15 cellular contexts compared by ENCODE assay signal in genomic region chr10:128843972-128844371, GRCh38.
DNase-seq lines count a peak whose midpoint lies in the region; ATAC-seq and TF ChIP-seq lines count a peak whose summit lies in the region.
"Had no signal": no experiment of that assay in that cellular context is flagged by ENCODE, and none has a peak within 500 bp of the region (broad histone marks: within the 10 kb centered on the region; RNA-seq: fewer than 3 reads in every experiment).

No MANE protein-coding gene starts in this region.

- H3K27ac Mint-ChIP-seq in endodermal cell (no peak overlapping the region), type B pancreatic cell (no peak overlapping the region)
- H3K27ac Mint-ChIP-seq in naive thymus-derived CD8-positive, alpha-beta T cell = no peak overlapping the region
- H3K27ac Mint-ChIP-seq: activated CD8-positive, alpha-beta T cell treated with anti-CD3 and anti-CD28 coated beads, Interleukin-2, amount 10 ng/mL, durations not matched to agents 7 days and 5 days had no signal

- no peaks in the 10 kb centered on the region for H3K27me3 ChIP-seq in cardiac muscle cell
- no peaks in the 10 kb centered on the region for H3K27me3 ChIP-seq in heart left ventricle
- no peaks in the 10 kb centered on the region for H3K27me3 ChIP-seq in endodermal cell (ENCODE audit: control insufficient read depth, insufficient read depth, low read length, poor library complexity, severe bottlenecking)
- H3K27me3 ChIP-seq: ascending aorta had no signal

- H3K9me3 ChIP-seq in cardiac muscle cell (ENCODE audit: low read depth) = no peaks in the 10 kb centered on the region
- H3K9me3 ChIP-seq in heart left ventricle = no peaks in the 10 kb centered on the region
- H3K9me3 ChIP-seq in endodermal cell (ENCODE audit: control insufficient read depth, low read length) = no peaks in the 10 kb centered on the region
- H3K9me3 ChIP-seq: ascending aorta, HAP-1 had no signal

- CTCF ChIA-PET in RWPE1 (lab: Yijun Ruan, JAX) = interaction anchor here (0.6 to 0.7 kb wide), 3 partner anchors 29 to 632 kb away, joined by 3 to 4 read pairs (median 3); no protein-coding TSS in a partner anchor

- H3K4me3 Mint-ChIP-seq in endodermal cell = no peak overlapping the region
- H3K4me3 Mint-ChIP-seq in type B pancreatic cell = no peak overlapping the region
- no peak overlapping the region for H3K4me3 Mint-ChIP-seq in naive thymus-derived CD8-positive, alpha-beta T cell
- H3K4me3 Mint-ChIP-seq: activated CD8-positive, alpha-beta T cell treated with anti-CD3 and anti-CD28 coated beads, Interleukin-2, amount 10 ng/mL, durations not matched to agents 7 days and 5 days had no signal

- no peak for ATAC-seq in heart left ventricle
- no peak for ATAC-seq in naive thymus-derived CD8-positive, alpha-beta T cell
- ATAC-seq: activated CD8-positive, alpha-beta T cell treated with anti-CD3 and anti-CD28 coated beads, Interleukin-2, amount 10 ng/mL, durations not matched to agents 7 days and 5 days had no signal

- POLR2A ChIA-PET in RWPE1 (lab: Yijun Ruan, JAX; ENCODE audit: low non-redundant PET) = no interaction called here
- POLR2A ChIA-PET in naive thymus-derived CD8-positive, alpha-beta T cell (lab: Charles Lee) = no interaction called here

- no peaks in the 10 kb centered on the region for H3K36me3 Mint-ChIP-seq in endodermal cell (ENCODE audit: low read depth)
- H3K36me3 Mint-ChIP-seq in type B pancreatic cell = no peaks in the 10 kb centered on the region
- no peaks in the 10 kb centered on the region for H3K36me3 Mint-ChIP-seq in naive thymus-derived CD8-positive, alpha-beta T cell

- peak; percentile 17 for TF ChIP-seq CTCF in cardiac muscle cell (IDR thresholded peaks at IDR 0.05; ENCODE audit: low read depth, low read length)
- TF ChIP-seq CTCF in heart left ventricle (IDR thresholded peaks at IDR 0.05) = peak in 3 of 12 donors; percentile 14 to 30 (median 22)
- TF ChIP-seq CTCF in endodermal cell (conservative IDR thresholded peaks at IDR 0.05) = peak; percentile 61
- TF ChIP-seq CTCF in type B pancreatic cell (conservative IDR thresholded peaks at IDR 0.05) = peak; percentile 56
- no peak for TF ChIP-seq CTCF in RWPE1 (conservative IDR thresholded peaks at IDR 0.05; ENCODE audit: low read depth)

- H3K4me1 Mint-ChIP-seq in endodermal cell = no peaks in the 10 kb centered on the region
- H3K4me1 Mint-ChIP-seq in type B pancreatic cell (ENCODE audit: unreplicated experiment) = no peaks in the 10 kb centered on the region
- H3K4me1 Mint-ChIP-seq in naive thymus-derived CD8-positive, alpha-beta T cell = no peaks in the 10 kb centered on the region

- intact Hi-C loops in heart left ventricle (cut with DNase I) = no loop called here

- 40 to 45% (median 41%) methylated on average over 4 of the region's 4 CpGs for WGBS in heart left ventricle, 4 donors
- WGBS in endodermal cell (ENCODE audit: insufficient coverage in 1 of 2, insufficient read length in 1 of 2), 2 experiments = 100% methylated on average over 1 to 2 of the region's 4 CpGs

- no peaks in the 10 kb centered on the region for H3K9me3 Mint-ChIP-seq in endodermal cell
- H3K9me3 Mint-ChIP-seq in type B pancreatic cell = no peaks in the 10 kb centered on the region
- no peaks in the 10 kb centered on the region for H3K9me3 Mint-ChIP-seq in naive thymus-derived CD8-positive, alpha-beta T cell

- no peak overlapping the region for H3K27ac ChIP-seq in cardiac muscle cell
- no peak overlapping the region for H3K27ac ChIP-seq in heart left ventricle
- no peak overlapping the region for H3K27ac ChIP-seq in endodermal cell (ENCODE audit: low read depth, low read length)
- H3K27ac ChIP-seq in RWPE1 = no peak overlapping the region
- H3K27ac ChIP-seq: ascending aorta had no signal

- H3K4me1 ChIP-seq in cardiac muscle cell (ENCODE audit: low read depth) (no peaks in the 10 kb centered on the region), heart left ventricle (peaks cover 0 to 13% (median 4%) of the 10 kb centered on the region in 12 donors), endodermal cell (ENCODE audit: control insufficient read depth, insufficient read depth, low read length) (no peaks in the 10 kb centered on the region)
- H3K4me1 ChIP-seq: ascending aorta, HAP-1 had no signal

- H3K36me3 ChIP-seq in cardiac muscle cell (no peaks in the 10 kb centered on the region), heart left ventricle (no peaks in the 10 kb centered on the region), endodermal cell (ENCODE audit: control insufficient read depth, insufficient read depth, low read length) (no peaks in the 10 kb centered on the region)
- H3K36me3 ChIP-seq: ascending aorta, HAP-1 had no signal

- H3K4me3 ChIP-seq in cardiac muscle cell (no peak overlapping the region), heart left ventricle (no peak overlapping the region), endodermal cell (ENCODE audit: low read length) (no peak overlapping the region)
- H3K4me3 ChIP-seq: ascending aorta, HAP-1 had no signal

- H3K9ac ChIP-seq in endodermal cell (ENCODE audit: extremely low read depth, low read length, poor library complexity, severe bottlenecking) = no peak overlapping the region

- H3K27me3 Mint-ChIP-seq in endodermal cell (ENCODE audit: insufficient read depth) (peaks cover 1% of the 10 kb centered on the region), type B pancreatic cell (no peaks in the 10 kb centered on the region)
- H3K27me3 Mint-ChIP-seq in naive thymus-derived CD8-positive, alpha-beta T cell = peaks cover 7 to 25% (median 9%) of the 10 kb centered on the region in 5 donors

- TF ChIP-seq POLR2A in heart left ventricle (IDR thresholded peaks at IDR 0.05) = no peak

- DNase-seq in cardiac muscle cell (ENCODE audit: low read depth in 1 of 2, low spot score in 1 of 2) (peak; percentile 26), heart left ventricle (no peak), NCI-H345 (lab: John Stamatoyannopoulos, UW) (peak; percentile 14), endodermal cell (no peak), type B pancreatic cell (ENCODE audit: extremely low spot score, unreplicated experiment) (no peak), NCI-H128 (lab: John Stamatoyannopoulos, UW; ENCODE audit: unreplicated experiment) (no peak), RWPE1 (ENCODE audit: low spot score) (no peak)
- no peak for DNase-seq in naive thymus-derived CD8-positive, alpha-beta T cell
- DNase-seq: activated CD8-positive, alpha-beta T cell treated with anti-CD3 and anti-CD28 coated beads, Interleukin-2, amount 10 ng/mL, durations not matched to agents 7 days and 5 days; activated effector memory CD4-positive, alpha-beta T cell treated with Interleukin-2 at 50 U/mL for 16 hours; NCI-H1048; NCI-H69; SHP77 treated with DMSO at 0.1 percent for 48 hours had no signal

Comparison
In these comparisons a context has a peak if more than half of its experiments do, and no peak if none do; other contexts are left out.
1. DNase-seq: peak in cardiac muscle cell (2 of 2) and NCI-H345 (single experiment); none in heart left ventricle (0 of 5), endodermal cell (single experiment), type B pancreatic cell (single experiment), NCI-H128 (single experiment), RWPE1 (single experiment) and naive thymus-derived CD8-positive, alpha-beta T cell (0 of 10).